Comparison of ENCODE assay signal across 14 cellular contexts in the genomic region with DNA sequence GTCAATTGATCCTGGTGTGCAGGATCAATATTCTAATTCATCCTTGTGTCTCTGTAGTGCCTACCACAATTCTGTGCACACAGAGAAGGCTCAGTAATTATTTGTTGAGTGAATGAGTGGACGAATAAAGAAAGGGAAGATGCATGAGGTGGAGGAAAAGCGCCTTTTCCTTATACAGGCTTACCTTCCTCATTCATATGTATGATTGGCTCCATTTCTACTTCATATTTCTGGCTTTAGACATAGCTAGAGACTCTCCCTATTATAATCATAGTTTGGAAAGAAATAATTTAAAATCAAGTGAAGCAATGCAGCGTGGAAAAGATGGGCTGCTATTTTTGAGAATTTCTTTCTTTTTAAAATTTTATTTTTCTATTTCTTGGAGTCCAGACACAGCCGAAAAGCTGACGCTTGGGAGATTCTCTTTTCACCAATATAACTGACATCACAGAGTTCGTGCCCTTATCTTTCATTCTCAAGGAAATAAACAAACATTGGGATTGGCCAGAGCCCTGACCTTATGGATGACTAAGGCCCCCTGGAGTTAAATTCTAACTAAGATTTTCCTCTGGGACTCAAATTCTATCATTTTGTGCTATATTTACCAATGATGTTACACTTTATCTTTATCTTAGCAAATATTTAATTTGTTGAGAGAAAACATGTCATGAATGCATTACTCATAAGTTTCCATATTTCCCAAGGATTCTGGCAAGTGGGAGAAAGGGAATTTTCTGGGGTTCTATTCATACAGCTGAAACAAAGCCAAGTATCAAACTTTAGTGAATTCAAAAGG. TPM values are rescaled to one million over a fixed set of nuclear protein-coding genes. Genes with fewer than 3 reads are reported as not detected.
DNase-seq lines count a peak whose midpoint lies in the region; ATAC-seq and TF ChIP-seq lines count a peak whose summit lies in the region.
"Had no signal": no experiment of that assay in that cellular context is flagged by ENCODE, and none has a peak within 500 bp of the region (broad histone marks: within the 10 kb centered on the region; RNA-seq: fewer than 3 reads in every experiment).

No MANE protein-coding gene starts in this region.

- H3K4me3 ChIP-seq in AG09309 (ENCODE audit: control insufficient read depth, low read depth, low read length) (no peak overlapping the region), lung (no peak overlapping the region)

- no peaks in the 10 kb centered on the region for H3K27me3 ChIP-seq in lung (ENCODE audit: control insufficient read depth, insufficient read depth)

- H3K9me3 ChIP-seq in lung (ENCODE audit: control insufficient read depth in 2 of 2, insufficient read depth in 1 of 2, low read length in 1 of 2) = peaks cover 0 to 2% of the 10 kb centered on the region in 2 donors

- no peaks in the 10 kb centered on the region for H3K36me3 ChIP-seq in lung (ENCODE audit: control insufficient read depth in 2 of 2, insufficient read depth in 2 of 2, low read length in 2 of 2)

- H3K27me3 Mint-ChIP-seq in stimulated activated naive CD8-positive, alpha-beta T cell treated with anti-CD3 and anti-CD28 coated beads, Interleukin-15, amount 100 ng/mL, for 72 hours = no peaks in the 10 kb centered on the region
- H3K27me3 Mint-ChIP-seq: dendritic cell treated with granulocyte-macrophage colony-stimulating factor and Interleukin-4, amounts not matched to agents 40 ng/mL and 50 ng/mL, for 4 days; IgD-negative memory B cell had no signal

- peaks cover 0 to 3% of the 10 kb centered on the region in 2 donors for H3K9me3 Mint-ChIP-seq in stimulated activated naive CD8-positive, alpha-beta T cell treated with anti-CD3 and anti-CD28 coated beads, Interleukin-15, amount 100 ng/mL, for 72 hours

- no peak overlapping the region for H3K27ac Mint-ChIP-seq in stimulated activated naive CD8-positive, alpha-beta T cell treated with anti-CD3 and anti-CD28 coated beads, Interleukin-15, amount 100 ng/mL, for 72 hours
- H3K27ac Mint-ChIP-seq: dendritic cell treated with granulocyte-macrophage colony-stimulating factor and Interleukin-4, amounts not matched to agents 40 ng/mL and 50 ng/mL, for 4 days; IgD-negative memory B cell had no signal

- ATAC-seq in lung (ENCODE audit: insufficient read depth, low FRiP score) (peak; percentile 21), GM18502 (IDR thresholded peaks at IDR 0.05; ENCODE audit: poor library complexity, unreplicated experiment) (no peak), HG02852 (IDR thresholded peaks at IDR 0.05; ENCODE audit: unreplicated experiment) (no peak)
- ATAC-seq in stimulated activated naive CD8-positive, alpha-beta T cell treated with anti-CD3 and anti-CD28 coated beads, Interleukin-15, amount 100 ng/mL, for 72 hours = no peak

- no peak overlapping the region for H3K4me3 Mint-ChIP-seq in stimulated activated naive CD8-positive, alpha-beta T cell treated with anti-CD3 and anti-CD28 coated beads, Interleukin-15, amount 100 ng/mL, for 72 hours
- H3K4me3 Mint-ChIP-seq: dendritic cell treated with granulocyte-macrophage colony-stimulating factor and Interleukin-4, amounts not matched to agents 40 ng/mL and 50 ng/mL, for 4 days; IgD-negative memory B cell had no signal

- 80 to 87% methylated on average over 6 of the region's 6 CpGs for WGBS in lung, 2 donors

- TF ChIP-seq CTCF in AG09309 (IDR thresholded peaks at IDR 0.05; ENCODE audit: control insufficient read depth, insufficient read depth, low read depth, low read length, missing control alignments) (no peak), lung (IDR thresholded peaks at IDR 0.05; ENCODE audit: control extremely low read depth, extremely low read depth) (no peak)

- H3K4me1 ChIP-seq in lung (ENCODE audit: control insufficient read depth in 2 of 2, insufficient read depth in 2 of 2, low read length in 2 of 2) = no peaks in the 10 kb centered on the region

- peak overlapping the region in 1 of 2 donors; percentile 9 for H3K27ac ChIP-seq in lung (ENCODE audit: low read depth in 1 of 2, low read length in 1 of 2)

- no peaks in the 10 kb centered on the region for H3K4me1 Mint-ChIP-seq in stimulated activated naive CD8-positive, alpha-beta T cell treated with anti-CD3 and anti-CD28 coated beads, Interleukin-15, amount 100 ng/mL, for 72 hours
- H3K4me1 Mint-ChIP-seq: IgD-negative memory B cell had no signal

- DNase-seq in AG09309 (ENCODE audit: low read depth) (peak; percentile 55), NCI-H146 (lab: John Stamatoyannopoulos, UW) (peak; percentile 80), dermis blood vessel endothelial cell (peak; percentile 4), lung (ENCODE audit: low spot score) (no peak), NCI-H1417 (lab: John Stamatoyannopoulos, UW) (no peak)
- DNase-seq in stimulated activated naive CD8-positive, alpha-beta T cell treated with anti-CD3 and anti-CD28 coated beads, Interleukin-15, amount 100 ng/mL, for 72 hours = no peak
- DNase-seq: activated CD4-positive, CD25-positive, alpha-beta regulatory T cell treated with anti-CD3 and anti-CD28 coated beads, Interleukin-2, amount 50 U/mL, for 72 hours; C1 segment of cervical spinal cord; SHP77 had no signal

RNA-seq across cellular contexts. Expression of a gene that starts 48.1 kb away (rescaled TPM):
- total RNA-seq in dermis blood vessel endothelial cell = not detected in 2 replicates
- under 1 TPM in 1 of 2 donors, not detected in 1; 0.18 TPM for total RNA-seq in lung
- polyA plus RNA-seq in lung = under 1 TPM in 1 of 2 donors, not detected in 1; 0.17 TPM
- total RNA-seq: urinary bladder had no signal
- polyA plus RNA-seq: IgD-negative memory B cell, urinary bladder had no signal

Comparison
In these comparisons a context has a peak if more than half of its experiments do, and no peak if none do; other contexts are left out.
1. DNase-seq: peak in AG09309 (single experiment), NCI-H146 (single experiment) and dermis blood vessel endothelial cell (single experiment); none in lung (single experiment), stimulated activated naive CD8-positive, alpha-beta T cell treated with anti-CD3 and anti-CD28 coated beads, Interleukin-15, amount 100 ng/mL, for 72 hours (0 of 2) and NCI-H1417 (0 of 3).